Comparison of ENCODE assay signal across 9 cellular contexts in the genomic region with DNA sequence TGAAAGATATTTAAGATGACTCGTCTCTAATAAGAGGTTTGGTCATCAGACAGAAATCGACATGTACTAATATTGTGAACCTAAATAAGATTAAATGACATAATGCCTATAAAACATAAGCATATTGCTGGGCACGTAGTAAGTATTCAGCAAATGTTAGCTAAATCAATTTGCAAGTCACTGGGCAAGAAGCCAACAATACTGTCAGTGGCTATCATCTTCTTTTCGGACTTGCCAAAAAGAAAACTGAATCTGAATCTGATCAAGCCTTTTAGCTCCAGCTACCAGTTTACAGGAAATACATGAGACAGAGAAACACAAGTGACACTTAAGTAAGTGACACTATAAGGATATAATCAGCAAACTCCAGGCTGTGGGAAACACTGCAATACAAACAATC. TPM values are rescaled to one million over a fixed set of nuclear protein-coding genes. Genes with fewer than 3 reads are reported as not detected.
DNase-seq lines count a peak whose midpoint lies in the region; ATAC-seq and TF ChIP-seq lines count a peak whose summit lies in the region.
"Had no signal": no experiment of that assay in that cellular context is flagged by ENCODE, and none has a peak within 500 bp of the region (broad histone marks: within the 10 kb centered on the region; RNA-seq: fewer than 3 reads in every experiment).

No MANE protein-coding gene starts in this region.

- peak overlapping the region; percentile 83 for H3K27ac Mint-ChIP-seq in activated T-helper 17 cell treated with anti-CD3 and anti-CD28 coated beads, Interleukin-2, amount 50 U/mL, for 72 hours

- H3K36me3 Mint-ChIP-seq in activated T-helper 17 cell treated with anti-CD3 and anti-CD28 coated beads, Interleukin-2, amount 50 U/mL, for 72 hours (ENCODE audit: low read depth): peaks cover 19% of the 10 kb centered on the region

- DNase-seq in NCI-H2171 treated with DMSO at 0.1 percent for 48 hours (lab: John Stamatoyannopoulos, UW): peak; percentile 40
- DNase-seq in NCI-H2171 (lab: John Stamatoyannopoulos, UW): no peak
- DNase-seq in osteoblast (ENCODE audit: insufficient read length, low spot score, missing footprints): peak; percentile 47
- DNase-seq in SKM-1 treated with dmso at 0.1 percent for 144 hours (lab: John Stamatoyannopoulos, UW; ENCODE audit: unreplicated experiment): no peak
- DNase-seq in activated gamma-delta T cell (lab: John Stamatoyannopoulos, UW): no peak
- DNase-seq in central memory CD4-positive, alpha-beta T cell: no peak
- DNase-seq: activated CD4-positive, alpha-beta T cell treated with anti-CD3 and anti-CD28 coated beads for 48 hours had no signal

- no peak overlapping the region for H3K4me3 ChIP-seq in osteoblast (ENCODE audit: insufficient read depth, low read length)

- peak; percentile 26 for ATAC-seq in activated T-helper 17 cell treated with anti-CD3 and anti-CD28 coated beads, Interleukin-2, amount 50 U/mL, for 72 hours (replicated peaks)

- H3K4me1 ChIP-seq in osteoblast (ENCODE audit: insufficient read depth, low read length): peaks cover 5% of the 10 kb centered on the region

- H3K36me3 ChIP-seq in KOPT-K1 (ENCODE audit: insufficient read depth, low read length) (peaks cover 7% of the 10 kb centered on the region), osteoblast (ENCODE audit: insufficient read depth, low read length) (no peaks in the 10 kb centered on the region)

- H2AFZ ChIP-seq in osteoblast (ENCODE audit: low read length): no peak overlapping the region

- TF ChIP-seq CTCF in osteoblast (IDR thresholded peaks at IDR 0.05; ENCODE audit: extremely low read depth, low read depth, low read length): no peak

- H3K4me1 Mint-ChIP-seq in activated T-helper 17 cell treated with anti-CD3 and anti-CD28 coated beads, Interleukin-2, amount 50 U/mL, for 72 hours: peaks cover 20% of the 10 kb centered on the region

- no peaks in the 10 kb centered on the region for H3K9me3 Mint-ChIP-seq in activated T-helper 17 cell treated with anti-CD3 and anti-CD28 coated beads, Interleukin-2, amount 50 U/mL, for 72 hours

- peak overlapping the region; percentile 60 for H3K4me2 ChIP-seq in osteoblast (ENCODE audit: insufficient read depth, low read length)

- H3K27me3 ChIP-seq in osteoblast (ENCODE audit: insufficient read depth, low read length): no peaks in the 10 kb centered on the region

- H4K20me1 ChIP-seq in osteoblast (ENCODE audit: insufficient read depth, low read length): no peaks in the 10 kb centered on the region

- H3K9me3 ChIP-seq in KOPT-K1 (ENCODE audit: insufficient read depth, low read length, poor library complexity, severe bottlenecking) (peaks cover 5% of the 10 kb centered on the region), osteoblast (ENCODE audit: low read depth, low read length) (no peaks in the 10 kb centered on the region)

- peak overlapping the region; percentile 60 for H3K27ac ChIP-seq in KOPT-K1 (ENCODE audit: low read depth, low read length, poor library complexity, severe bottlenecking)
- no peak overlapping the region for H3K27ac ChIP-seq in osteoblast (ENCODE audit: low read depth, low read length)

- H3K27me3 Mint-ChIP-seq in activated T-helper 17 cell treated with anti-CD3 and anti-CD28 coated beads, Interleukin-2, amount 50 U/mL, for 72 hours: no peaks in the 10 kb centered on the region

- peak overlapping the region; percentile 57 for H3K4me3 Mint-ChIP-seq in activated T-helper 17 cell treated with anti-CD3 and anti-CD28 coated beads, Interleukin-2, amount 50 U/mL, for 72 hours

- H3K79me2 ChIP-seq in osteoblast (ENCODE audit: insufficient read depth, low read length): no peaks in the 10 kb centered on the region

RNA-seq across cellular contexts. Expression of a gene that starts 46.0 kb away (rescaled TPM):
- total RNA-seq in activated T-helper 17 cell treated with anti-CD3 and anti-CD28 coated beads, Interleukin-2, amount 50 U/mL, for 72 hours: 1,000 to 10,000 TPM; 1,253 to 1,604 TPM
- total RNA-seq in osteoblast: 827 and 962 TPM in 2 replicates

Comparison
In these comparisons a context has a peak if more than half of its experiments do, and no peak if none do; other contexts are left out.
1. DNase-seq: peak in NCI-H2171 treated with DMSO at 0.1 percent for 48 hours (single experiment) and osteoblast (single experiment); none in NCI-H2171 (single experiment), SKM-1 treated with dmso at 0.1 percent for 144 hours (single experiment), activated gamma-delta T cell (single experiment) and central memory CD4-positive, alpha-beta T cell (single experiment).